11 cellular contexts compared by ENCODE assay signal in the genomic region with DNA sequence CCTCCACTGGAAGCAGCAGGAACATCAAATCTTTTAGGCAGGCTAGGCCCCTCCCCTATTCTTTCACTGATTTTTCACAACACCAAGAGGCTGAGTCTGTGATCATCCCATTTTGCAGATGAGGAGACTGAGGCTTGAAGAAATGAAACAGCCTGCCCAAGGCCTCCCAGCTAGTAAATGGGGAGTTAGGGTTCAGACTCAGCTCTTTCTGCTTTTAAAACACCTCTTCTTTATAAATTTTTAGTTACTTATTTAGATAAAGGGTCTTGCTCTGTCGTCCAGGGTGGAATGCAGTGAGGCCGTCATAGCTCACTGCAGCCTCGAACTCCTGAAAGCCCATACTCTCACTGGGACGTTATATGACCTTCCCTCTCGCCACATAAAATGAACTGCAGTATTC.
"Had no signal": no experiment of that assay in that cellular context is flagged by ENCODE, and none has a peak within 500 bp of the region (broad histone marks: within the 10 kb centered on the region; RNA-seq: fewer than 3 reads in every experiment).

No MANE protein-coding gene starts in this region.

- H3K36me3 ChIP-seq: HAP-1 had no signal

- H2AFZ ChIP-seq: GM23248, GM23338 had no signal

- FAIRE-seq: H1, H54 had no signal

- DNase-seq: GM23248, GOT3, H7, H9, HCEC 1CT, HFFc6 had no signal

- H3K9ac ChIP-seq: GM23248 had no signal

- H3K27ac Mint-ChIP-seq: GM23338, H9, HFFc6 had no signal

- H3K4me3 ChIP-seq: GM23248, GM23338, HAP-1 had no signal

- ATAC-seq: GM23338, HCT116 had no signal

- H3K27ac ChIP-seq: GM23248 had no signal

- H3K9me3 ChIP-seq: HAP-1 had no signal

- H3K4me2 ChIP-seq: GM23338 had no signal

- H3K4me1 ChIP-seq: HAP-1 had no signal

- H3K4me3 Mint-ChIP-seq: GM23338, H9, HFFc6 had no signal

- H3K9me3 Mint-ChIP-seq: GM23338, H9, HFFc6 had no signal
